In the genomic region with DNA sequence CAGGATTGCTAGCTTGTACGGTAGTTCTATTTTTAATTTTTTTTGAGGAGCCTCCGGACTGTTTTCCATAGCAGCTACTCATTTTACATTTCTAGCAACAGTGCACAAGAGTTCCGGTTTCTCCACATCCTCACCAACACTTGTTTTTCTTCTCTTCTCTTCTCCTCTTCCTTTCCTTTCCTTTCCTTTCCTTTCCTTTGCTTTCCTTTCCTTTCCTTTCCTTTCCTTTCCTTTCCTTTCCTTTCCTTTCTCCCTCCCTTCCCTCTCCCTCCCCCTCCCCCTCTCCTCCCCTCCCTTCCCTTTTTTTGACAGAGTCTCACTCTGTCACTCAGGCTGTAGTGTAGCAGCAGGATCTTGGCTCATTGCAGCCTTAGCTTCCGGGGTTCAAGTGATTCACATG, we compare ENCODE assay signal across 10 cellular contexts. TPM values are rescaled to one million over a fixed set of nuclear protein-coding genes. Genes with fewer than 3 reads are reported as not detected.
"Had no signal": no experiment of that assay in that cellular context is flagged by ENCODE, and none has a peak within 500 bp of the region (broad histone marks: within the 10 kb centered on the region; RNA-seq: fewer than 3 reads in every experiment).

No MANE protein-coding gene starts in this region.

- ATAC-seq: HCT116, HepG2 had no signal

- H3K4me1 ChIP-seq: HAP-1 had no signal

- H3K4me3 ChIP-seq: GM23248, HAP-1 had no signal

- DNase-seq: GM23248, GOT3, H7, KG1 had no signal

- H3K27ac ChIP-seq: GM23248, HL-60 had no signal

- H3K36me3 ChIP-seq: HAP-1 had no signal

RNA-seq across cellular contexts. Expression of a gene that starts 9.3 kb away (rescaled TPM):
- total RNA-seq: H4, H7, HepG2, HT1080 had no signal

RNA-seq across cellular contexts. Expression of a gene that starts 38.7 kb away (rescaled TPM):
- total RNA-seq: GM23248, HepG2, HT1080 had no signal
